In genomic region chr7:148699772-148700629, GRCh38 we compare ENCODE assay signal across 8 cellular contexts. TPM values are rescaled to one million over a fixed set of nuclear protein-coding genes. Genes with fewer than 3 reads are reported as not detected.
DNase-seq lines count a peak whose midpoint lies in the region; ATAC-seq and TF ChIP-seq lines count a peak whose summit lies in the region.

No MANE protein-coding gene starts in this region.

- H3K27me3 ChIP-seq in DOHH2 (ENCODE audit: control insufficient read depth, low read length) (no peaks in the 10 kb centered on the region), hepatocyte (no peaks in the 10 kb centered on the region), gastrocnemius medialis (no peaks in the 10 kb centered on the region)

- H3K4me3 Mint-ChIP-seq in activated CD8-positive, alpha-beta T cell treated with anti-CD3 and anti-CD28 coated beads for 36 hours, result peak overlapping the region; percentile 84

- H3K9me2 ChIP-seq in DOHH2 (replicated peaks; ENCODE audit: control insufficient read depth, low read length) (no peaks in the 10 kb centered on the region), hepatocyte (replicated peaks; ENCODE audit: insufficient read depth) (no peaks in the 10 kb centered on the region)

- no peaks in the 10 kb centered on the region for H3K9me3 Mint-ChIP-seq in activated CD8-positive, alpha-beta T cell treated with anti-CD3 and anti-CD28 coated beads for 36 hours

- H3K27ac Mint-ChIP-seq in activated CD8-positive, alpha-beta T cell treated with anti-CD3 and anti-CD28 coated beads for 36 hours, result peak overlapping the region; percentile 89

- peaks cover 9% of the 10 kb centered on the region for H3F3A ChIP-seq in DOHH2 (ENCODE audit: control insufficient read depth, insufficient read depth)

- H3K4me1 Mint-ChIP-seq in activated CD8-positive, alpha-beta T cell treated with anti-CD3 and anti-CD28 coated beads for 36 hours (ENCODE audit: low read depth), result peaks cover 62% of the 10 kb centered on the region

- peak; percentile 34 for ATAC-seq in GM21423 (IDR thresholded peaks at IDR 0.05; ENCODE audit: unreplicated experiment)
- no peak for ATAC-seq in activated CD8-positive, alpha-beta T cell treated with anti-CD3 and anti-CD28 coated beads for 36 hours
- no peak for ATAC-seq in gastrocnemius medialis

- peaks cover 9% of the 10 kb centered on the region for H3K36me3 Mint-ChIP-seq in activated CD8-positive, alpha-beta T cell treated with anti-CD3 and anti-CD28 coated beads for 36 hours (ENCODE audit: low read depth)

- POLR2A ChIA-PET in activated CD8-positive, alpha-beta T cell treated with anti-CD3 and anti-CD28 coated beads for 36 hours (lab: Charles Lee), result interaction anchor here (0.6 to 1.9 kb wide), 8 partner anchors 11 to 214 kb away, joined by 3 to 10 read pairs (median 3); no protein-coding TSS in a partner anchor

- TF ChIP-seq CTCF in DOHH2 (IDR thresholded peaks at IDR 0.05; ENCODE audit: low read depth, low read length, poor library complexity, severe bottlenecking) (peak; percentile 6), hepatocyte (IDR thresholded peaks at IDR 0.05; ENCODE audit: poor library complexity) (no peak), gastrocnemius medialis (IDR thresholded peaks at IDR 0.05 in 4 of 5, conservative IDR thresholded peaks at IDR 0.05 in 1 of 5) (no peak)
- no peak for TF ChIP-seq CTCF in activated CD8-positive, alpha-beta T cell treated with anti-CD3 and anti-CD28 coated beads for 36 hours (IDR thresholded peaks at IDR 0.05)

- H3K27ac ChIP-seq in DOHH2 (ENCODE audit: low read depth, low read length) (peak overlapping the region; percentile 75), hepatocyte (peak overlapping the region; percentile 100), gastrocnemius medialis (peak overlapping the region; percentile 85 to 96 (median 92))

- under 1% methylated on average over 32 of the region's 37 CpGs for WGBS in hepatocyte (ENCODE audit: low lambda C conversion rate, missing lambda C conversion rate)

- H3K4me3 ChIP-seq in DOHH2 (ENCODE audit: low read length) (peak overlapping the region; percentile 81), hepatocyte (peak overlapping the region; percentile 90), gastrocnemius medialis (peak overlapping the region; percentile 56 to 81 (median 72))
- H3K4me3 ChIP-seq in Jurkat, Clone E6-1 (ENCODE audit: low read length), result peak overlapping the region; percentile 74

- intact Hi-C loops in activated CD8-positive, alpha-beta T cell treated with anti-CD3 and anti-CD28 coated beads for 36 hours (cut with micrococcal nuclease), result loop anchor here (5.0 kb wide), 1 partner anchor 123 kb away; no protein-coding TSS in a partner anchor
- intact Hi-C loops in gastrocnemius medialis (cut with DNase I; ENCODE audit: low total_unique reads), result loop anchor here (2.0 to 5.0 kb wide), 6 partner anchors 37 to 392 kb away; partner anchors contain the start of genes EZH2, PDIA4 and ZNF786

- peak overlapping the region; percentile 92 for H2AFZ ChIP-seq in hepatocyte

- TF ChIP-seq POLR2A in gastrocnemius medialis (IDR thresholded peaks at IDR 0.05), result no peak

- H3K4me2 ChIP-seq in DOHH2 (ENCODE audit: low read length) (peak overlapping the region; percentile 95), hepatocyte (peak overlapping the region; percentile 89)

- H3K4me1 ChIP-seq in DOHH2 (ENCODE audit: control insufficient read depth, low read length) (peaks cover 64% of the 10 kb centered on the region), hepatocyte (ENCODE audit: insufficient read depth) (peaks cover 30% of the 10 kb centered on the region), gastrocnemius medialis (peaks cover 49 to 50% of the 10 kb centered on the region in 2 donors)

- no peaks in the 10 kb centered on the region for H3K27me3 Mint-ChIP-seq in activated CD8-positive, alpha-beta T cell treated with anti-CD3 and anti-CD28 coated beads for 36 hours

- in situ Hi-C loops in gastrocnemius medialis (cut with MboI; ENCODE audit: low sequenced_read_pairs in 4 of 4), result loop anchor here in 2 of 4 donors (25.0 kb wide), 1 partner anchor 262 kb away; no protein-coding TSS in a partner anchor

- H3K36me3 ChIP-seq in DOHH2 (ENCODE audit: control insufficient read depth, low read length), result peaks cover 30% of the 10 kb centered on the region
- no peaks in the 10 kb centered on the region for H3K36me3 ChIP-seq in hepatocyte (replicated peaks; ENCODE audit: insufficient read depth, low read depth)
- no peaks in the 10 kb centered on the region for H3K36me3 ChIP-seq in gastrocnemius medialis

- DNase-seq in Jurkat, Clone E6-1 (ENCODE audit: low read depth, low spot score), result no peak
- no peak for DNase-seq in activated CD8-positive, alpha-beta T cell treated with anti-CD3 and anti-CD28 coated beads for 36 hours
- DNase-seq in hepatocyte (ENCODE audit: low spot score), result peak; percentile 23
- DNase-seq in gastrocnemius medialis, result no peak
- no peak for DNase-seq in germinal center (ENCODE audit: low spot score)
- no peak for DNase-seq in NCI-H187 treated with DMSO at 0.1 percent for 48 hours (lab: John Stamatoyannopoulos, UW)

- CTCF ChIA-PET in activated CD8-positive, alpha-beta T cell treated with anti-CD3 and anti-CD28 coated beads for 36 hours (lab: Charles Lee), result interaction anchor here (0.6 to 1.9 kb wide), 4 partner anchors 47 to 426 kb away, joined by 3 to 6 read pairs (median 3); no protein-coding TSS in a partner anchor

- H4K20me1 ChIP-seq in DOHH2 (ENCODE audit: control insufficient read depth, insufficient read depth, low read depth, low read length) (peaks cover 41% of the 10 kb centered on the region), hepatocyte (ENCODE audit: insufficient read depth, poor library complexity, severe bottlenecking) (peaks cover 54% of the 10 kb centered on the region)

- no peaks in the 10 kb centered on the region for H3K9me3 ChIP-seq in DOHH2 (ENCODE audit: control insufficient read depth, insufficient read depth, low read length)
- no peaks in the 10 kb centered on the region for H3K9me3 ChIP-seq in hepatocyte (ENCODE audit: low read depth)
- H3K9me3 ChIP-seq in gastrocnemius medialis, result no peaks in the 10 kb centered on the region

- H3K79me2 ChIP-seq in DOHH2 (ENCODE audit: control insufficient read depth, low read length) (peaks cover 73% of the 10 kb centered on the region), hepatocyte (peaks cover 73% of the 10 kb centered on the region)

RNA-seq across cellular contexts. Expression of gene CUL1, which starts 1.3 kb away (rescaled TPM):
- polyA plus RNA-seq in Jurkat, Clone E6-1 (2012; ENCODE audit: insufficient read depth, insufficient read length), result 36.1 TPM
- 10 to 100 TPM; 60.6 to 61.2 TPM for total RNA-seq in activated CD8-positive, alpha-beta T cell treated with anti-CD3 and anti-CD28 coated beads for 36 hours
- total RNA-seq in hepatocyte, result 64.2 and 68.4 TPM in 2 replicates
- polyA plus RNA-seq in hepatocyte, result 55.3 and 56.7 TPM in 2 replicates
- 100 to 1,000 TPM in 1 of 4 donors, 10 to 100 TPM in 3; 78.7 to 101 (median 84.6) TPM for total RNA-seq in gastrocnemius medialis
